In the genomic region with DNA sequence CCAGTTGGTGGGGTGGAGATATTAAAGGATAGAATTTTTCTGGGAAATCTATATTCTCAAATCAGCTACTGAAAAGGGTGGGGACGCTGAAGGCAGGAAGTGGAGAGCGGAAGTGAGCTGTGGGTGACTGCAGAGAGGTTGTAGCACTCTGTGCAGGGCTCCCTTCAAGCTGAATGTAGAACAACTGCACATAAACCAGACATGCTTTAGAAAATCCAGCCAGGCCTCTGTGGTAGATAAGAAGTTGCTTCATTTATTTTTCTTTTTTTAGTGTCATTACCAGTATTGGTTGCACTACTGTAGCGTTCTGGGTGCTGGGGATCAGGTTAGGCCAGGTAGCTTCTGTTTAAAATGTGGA, we compare ENCODE assay signal across 9 cellular contexts.
DNase-seq lines count a peak whose midpoint lies in the region; ATAC-seq lines count a peak whose summit lies in the region.
"Had no signal": no experiment of that assay in that cellular context is flagged by ENCODE, and none has a peak within 500 bp of the region (broad histone marks: within the 10 kb centered on the region; RNA-seq: fewer than 3 reads in every experiment).

No MANE protein-coding gene starts in this region.

- DNase-seq in T-helper 17 cell (peak; percentile 35 to 51 (median 37)), GM19240 (ENCODE audit: insufficient read length, low spot score) (no peak), amygdala (lab: John Stamatoyannopoulos, UW) (no peak), NCI-H82 treated with DMSO at 0.1 percent for 48 hours (lab: John Stamatoyannopoulos, UW; ENCODE audit: unreplicated experiment) (no peak)
- DNase-seq in effector CD8-positive, alpha-beta T cell (lab: John Stamatoyannopoulos, UW) = peak; percentile 40
- DNase-seq in stimulated activated CD4-positive, alpha-beta T cell treated with anti-CD3 and anti-CD28 coated beads, Interleukin-4, amount 100 ng/mL, for 4 hours = peak; percentile 42 to 57

- H3K4me1 Mint-ChIP-seq in T-helper 17 cell = peaks cover 82% of the 10 kb centered on the region

- ATAC-seq in GM19043 (IDR thresholded peaks at IDR 0.05; ENCODE audit: low read depth, unreplicated experiment) = peak; percentile 85
- peak; percentile 73 for ATAC-seq in HG03064 (IDR thresholded peaks at IDR 0.05; ENCODE audit: low read depth, unreplicated experiment)
- peak; percentile 61 for ATAC-seq in T-helper 17 cell
- ATAC-seq: Panc1 had no signal

- no peaks in the 10 kb centered on the region for H3K9me3 ChIP-seq in T-helper 17 cell (ENCODE audit: control insufficient read depth, low read length, poor library complexity, severe bottlenecking)

- peaks cover 2% of the 10 kb centered on the region for H3K36me3 Mint-ChIP-seq in T-helper 17 cell (ENCODE audit: low read depth)

- H3K4me3 Mint-ChIP-seq in T-helper 17 cell = peak overlapping the region; percentile 81

- no peaks in the 10 kb centered on the region for H3K27me3 Mint-ChIP-seq in T-helper 17 cell

- peak overlapping the region; percentile 99 for H3K27ac Mint-ChIP-seq in T-helper 17 cell

Comparison
In these comparisons a context has a peak if more than half of its experiments do, and no peak if none do; other contexts are left out.
1. DNase-seq: peak in T-helper 17 cell (3 of 3), effector CD8-positive, alpha-beta T cell (single experiment) and stimulated activated CD4-positive, alpha-beta T cell treated with anti-CD3 and anti-CD28 coated beads, Interleukin-4, amount 100 ng/mL, for 4 hours (2 of 2); none in GM19240 (single experiment), amygdala (0 of 56) and NCI-H82 treated with DMSO at 0.1 percent for 48 hours (single experiment).
2. Peak in every context shown above with its lines, with median percentiles within 50 percentile points of each other: ATAC-seq.